1 cellular context compared by ENCODE assay signal in genomic region chr5:100722657-100723056, GRCh38.
TF ChIP-seq lines count a peak whose summit lies in the region.

No MANE protein-coding gene starts in this region.

TF ChIP-seq in GM23338, 12 proteins besides CTCF, POLR2A, EP300 and RAD21 (continued from another document):
- no peak for TF ChIP-seq REST (IDR thresholded peaks at IDR 0.05; ENCODE audit: unreplicated experiment)
